1 cellular context compared by ENCODE assay signal in the genomic region with DNA sequence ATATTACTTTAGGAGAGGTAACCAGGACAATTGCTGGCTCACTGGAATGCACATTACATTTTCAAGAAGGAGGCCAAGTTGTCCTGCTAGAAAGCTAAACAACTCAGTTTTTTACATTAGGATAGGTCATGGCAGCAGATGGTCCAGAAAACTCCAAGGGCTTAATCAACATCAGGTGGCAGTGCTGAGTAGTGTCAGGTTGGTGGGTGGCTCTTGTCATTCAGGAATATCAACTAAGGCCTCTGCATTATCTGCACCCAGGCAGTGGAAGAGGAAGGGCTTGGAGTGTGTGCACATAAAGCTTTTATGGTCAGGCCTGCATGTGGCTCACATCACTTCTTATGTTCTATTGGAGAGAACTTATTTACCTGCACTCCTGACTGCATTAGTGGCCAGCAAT.
TF ChIP-seq lines count a peak whose summit lies in the region.

No MANE protein-coding gene starts in this region.

TF ChIP-seq in HCT116, 20 proteins besides CTCF, POLR2A, EP300 and RAD21:
- TF ChIP-seq, protein P1, sequence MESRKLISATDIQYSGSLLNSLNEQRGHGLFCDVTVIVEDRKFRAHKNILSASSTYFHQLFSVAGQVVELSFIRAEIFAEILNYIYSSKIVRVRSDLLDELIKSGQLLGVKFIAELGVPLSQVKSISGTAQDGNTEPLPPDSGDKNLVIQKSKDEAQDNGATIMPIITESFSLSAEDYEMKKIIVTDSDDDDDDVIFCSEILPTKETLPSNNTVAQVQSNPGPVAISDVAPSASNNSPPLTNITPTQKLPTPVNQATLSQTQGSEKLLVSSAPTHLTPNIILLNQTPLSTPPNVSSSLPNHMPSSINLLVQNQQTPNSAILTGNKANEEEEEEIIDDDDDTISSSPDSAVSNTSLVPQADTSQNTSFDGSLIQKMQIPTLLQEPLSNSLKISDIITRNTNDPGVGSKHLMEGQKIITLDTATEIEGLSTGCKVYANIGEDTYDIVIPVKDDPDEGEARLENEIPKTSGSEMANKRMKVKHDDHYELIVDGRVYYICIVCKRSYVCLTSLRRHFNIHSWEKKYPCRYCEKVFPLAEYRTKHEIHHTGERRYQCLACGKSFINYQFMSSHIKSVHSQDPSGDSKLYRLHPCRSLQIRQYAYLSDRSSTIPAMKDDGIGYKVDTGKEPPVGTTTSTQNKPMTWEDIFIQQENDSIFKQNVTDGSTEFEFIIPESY (IDR thresholded peaks at IDR 0.05; ENCODE audit: extremely low read depth, insufficient replicate concordance, low read length): no peak
- TF ChIP-seq TCF7L2 (IDR thresholded peaks at IDR 0.05; ENCODE audit: borderline replicate concordance, extremely low read depth, insufficient read depth, insufficient read length) (no peak), EZH2 (IDR thresholded peaks at IDR 0.05) (no peak), CBX3 (IDR thresholded peaks at IDR 0.05; ENCODE audit: low read depth) (no peak), CEBPB (IDR thresholded peaks at IDR 0.05; ENCODE audit: low read depth) (no peak), ZFX (IDR thresholded peaks at IDR 0.05) (no peak), JUND (IDR thresholded peaks at IDR 0.05) (no peak), POLR2AphosphoS5 (IDR thresholded peaks at IDR 0.05; ENCODE audit: low read depth, low read length) (no peak), SRF (IDR thresholded peaks at IDR 0.05; ENCODE audit: low read depth) (no peak), FOSL1 (IDR thresholded peaks at IDR 0.05; ENCODE audit: low read depth) (no peak), YY1 (IDR thresholded peaks at IDR 0.05; ENCODE audit: extremely low read depth, insufficient replicate concordance, low read depth, low read length) (no peak), SP1 (IDR thresholded peaks at IDR 0.05; ENCODE audit: low read depth) (no peak), EZH2phosphoT487 (IDR thresholded peaks at IDR 0.05; ENCODE audit: borderline replicate concordance) (no peak), ELF1 (IDR thresholded peaks at IDR 0.05; ENCODE audit: borderline replicate concordance, low read depth) (no peak)
- TF ChIP-seq, protein P2, sequence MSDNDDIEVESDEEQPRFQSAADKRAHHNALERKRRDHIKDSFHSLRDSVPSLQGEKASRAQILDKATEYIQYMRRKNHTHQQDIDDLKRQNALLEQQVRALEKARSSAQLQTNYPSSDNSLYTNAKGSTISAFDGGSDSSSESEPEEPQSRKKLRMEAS (IDR thresholded peaks at IDR 0.05): no peak
- TF ChIP-seq, protein P3, sequence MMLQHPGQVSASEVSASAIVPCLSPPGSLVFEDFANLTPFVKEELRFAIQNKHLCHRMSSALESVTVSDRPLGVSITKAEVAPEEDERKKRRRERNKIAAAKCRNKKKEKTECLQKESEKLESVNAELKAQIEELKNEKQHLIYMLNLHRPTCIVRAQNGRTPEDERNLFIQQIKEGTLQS (IDR thresholded peaks at IDR 0.05): no peak
